2 cellular contexts compared by ENCODE assay signal in the genomic region with DNA sequence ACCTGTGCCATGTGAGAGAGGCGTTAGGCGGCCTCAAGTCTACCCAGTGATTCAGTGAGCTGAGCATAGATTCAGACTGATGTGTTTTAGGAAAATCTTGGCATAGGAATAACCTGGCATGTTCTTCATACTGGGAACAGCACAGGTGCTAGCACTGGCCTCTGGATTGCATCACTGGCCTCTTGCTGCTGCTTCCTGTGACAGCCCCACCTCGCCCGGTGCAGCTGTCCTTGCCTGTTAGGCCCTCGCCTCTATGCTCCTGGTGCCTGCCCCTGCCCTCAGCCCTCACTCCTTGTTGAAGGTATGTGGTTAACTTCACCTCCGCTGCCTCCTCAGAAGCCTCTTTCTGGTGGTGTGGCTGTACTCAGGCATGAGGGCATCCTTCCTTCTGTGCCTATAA.
A peak's percentile ranks its signal among the peaks of the same experiment; 100 is the strongest.
TF ChIP-seq lines count a peak whose summit lies in the region.

No MANE protein-coding gene starts in this region.

TF ChIP-seq in HCT116, 20 proteins besides CTCF, POLR2A, EP300 and RAD21:
- TF ChIP-seq EZH2 (IDR thresholded peaks at IDR 0.05) (no peak), CEBPB (IDR thresholded peaks at IDR 0.05; ENCODE audit: low read depth) (0 out of 2 replicates have a peak, but pooled peaks have one; percentile 30), SP1 (IDR thresholded peaks at IDR 0.05; ENCODE audit: low read depth) (no peak), FOSL1 (IDR thresholded peaks at IDR 0.05; ENCODE audit: low read depth) (no peak)

TF ChIP-seq in GM12878, 131 proteins besides CTCF, POLR2A, EP300 and RAD21:
- TF ChIP-seq, protein P1, sequence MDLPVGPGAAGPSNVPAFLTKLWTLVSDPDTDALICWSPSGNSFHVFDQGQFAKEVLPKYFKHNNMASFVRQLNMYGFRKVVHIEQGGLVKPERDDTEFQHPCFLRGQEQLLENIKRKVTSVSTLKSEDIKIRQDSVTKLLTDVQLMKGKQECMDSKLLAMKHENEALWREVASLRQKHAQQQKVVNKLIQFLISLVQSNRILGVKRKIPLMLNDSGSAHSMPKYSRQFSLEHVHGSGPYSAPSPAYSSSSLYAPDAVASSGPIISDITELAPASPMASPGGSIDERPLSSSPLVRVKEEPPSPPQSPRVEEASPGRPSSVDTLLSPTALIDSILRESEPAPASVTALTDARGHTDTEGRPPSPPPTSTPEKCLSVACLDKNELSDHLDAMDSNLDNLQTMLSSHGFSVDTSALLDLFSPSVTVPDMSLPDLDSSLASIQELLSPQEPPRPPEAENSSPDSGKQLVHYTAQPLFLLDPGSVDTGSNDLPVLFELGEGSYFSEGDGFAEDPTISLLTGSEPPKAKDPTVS (IDR thresholded peaks at IDR 0.05; ENCODE audit: low read depth, low read length): no peak
- no peak for TF ChIP-seq PML (IDR thresholded peaks at IDR 0.05; ENCODE audit: low read length)
- TF ChIP-seq IRF4 (IDR thresholded peaks at IDR 0.05; ENCODE audit: low read depth, low read length): no peak
- TF ChIP-seq CHD1 (IDR thresholded peaks at IDR 0.05; ENCODE audit: low read depth, low read length): no peak
- TF ChIP-seq PAX8 (IDR thresholded peaks at IDR 0.05): no peak
- TF ChIP-seq, protein P2, sequence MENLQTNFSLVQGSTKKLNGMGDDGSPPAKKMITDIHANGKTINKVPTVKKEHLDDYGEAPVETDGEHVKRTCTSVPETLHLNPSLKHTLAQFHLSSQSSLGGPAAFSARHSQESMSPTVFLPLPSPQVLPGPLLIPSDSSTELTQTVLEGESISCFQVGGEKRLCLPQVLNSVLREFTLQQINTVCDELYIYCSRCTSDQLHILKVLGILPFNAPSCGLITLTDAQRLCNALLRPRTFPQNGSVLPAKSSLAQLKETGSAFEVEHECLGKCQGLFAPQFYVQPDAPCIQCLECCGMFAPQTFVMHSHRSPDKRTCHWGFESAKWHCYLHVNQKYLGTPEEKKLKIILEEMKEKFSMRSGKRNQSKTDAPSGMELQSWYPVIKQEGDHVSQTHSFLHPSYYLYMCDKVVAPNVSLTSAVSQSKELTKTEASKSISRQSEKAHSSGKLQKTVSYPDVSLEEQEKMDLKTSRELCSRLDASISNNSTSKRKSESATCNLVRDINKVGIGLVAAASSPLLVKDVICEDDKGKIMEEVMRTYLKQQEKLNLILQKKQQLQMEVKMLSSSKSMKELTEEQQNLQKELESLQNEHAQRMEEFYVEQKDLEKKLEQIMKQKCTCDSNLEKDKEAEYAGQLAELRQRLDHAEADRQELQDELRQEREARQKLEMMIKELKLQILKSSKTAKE (IDR thresholded peaks at IDR 0.05; ENCODE audit: low read depth, poor library complexity, severe bottlenecking): no peak
- TF ChIP-seq MYC (IDR thresholded peaks at IDR 0.05; ENCODE audit: insufficient read depth, insufficient read length, insufficient replicate concordance, low read length, severe bottlenecking): no peak
- TF ChIP-seq, protein P3, sequence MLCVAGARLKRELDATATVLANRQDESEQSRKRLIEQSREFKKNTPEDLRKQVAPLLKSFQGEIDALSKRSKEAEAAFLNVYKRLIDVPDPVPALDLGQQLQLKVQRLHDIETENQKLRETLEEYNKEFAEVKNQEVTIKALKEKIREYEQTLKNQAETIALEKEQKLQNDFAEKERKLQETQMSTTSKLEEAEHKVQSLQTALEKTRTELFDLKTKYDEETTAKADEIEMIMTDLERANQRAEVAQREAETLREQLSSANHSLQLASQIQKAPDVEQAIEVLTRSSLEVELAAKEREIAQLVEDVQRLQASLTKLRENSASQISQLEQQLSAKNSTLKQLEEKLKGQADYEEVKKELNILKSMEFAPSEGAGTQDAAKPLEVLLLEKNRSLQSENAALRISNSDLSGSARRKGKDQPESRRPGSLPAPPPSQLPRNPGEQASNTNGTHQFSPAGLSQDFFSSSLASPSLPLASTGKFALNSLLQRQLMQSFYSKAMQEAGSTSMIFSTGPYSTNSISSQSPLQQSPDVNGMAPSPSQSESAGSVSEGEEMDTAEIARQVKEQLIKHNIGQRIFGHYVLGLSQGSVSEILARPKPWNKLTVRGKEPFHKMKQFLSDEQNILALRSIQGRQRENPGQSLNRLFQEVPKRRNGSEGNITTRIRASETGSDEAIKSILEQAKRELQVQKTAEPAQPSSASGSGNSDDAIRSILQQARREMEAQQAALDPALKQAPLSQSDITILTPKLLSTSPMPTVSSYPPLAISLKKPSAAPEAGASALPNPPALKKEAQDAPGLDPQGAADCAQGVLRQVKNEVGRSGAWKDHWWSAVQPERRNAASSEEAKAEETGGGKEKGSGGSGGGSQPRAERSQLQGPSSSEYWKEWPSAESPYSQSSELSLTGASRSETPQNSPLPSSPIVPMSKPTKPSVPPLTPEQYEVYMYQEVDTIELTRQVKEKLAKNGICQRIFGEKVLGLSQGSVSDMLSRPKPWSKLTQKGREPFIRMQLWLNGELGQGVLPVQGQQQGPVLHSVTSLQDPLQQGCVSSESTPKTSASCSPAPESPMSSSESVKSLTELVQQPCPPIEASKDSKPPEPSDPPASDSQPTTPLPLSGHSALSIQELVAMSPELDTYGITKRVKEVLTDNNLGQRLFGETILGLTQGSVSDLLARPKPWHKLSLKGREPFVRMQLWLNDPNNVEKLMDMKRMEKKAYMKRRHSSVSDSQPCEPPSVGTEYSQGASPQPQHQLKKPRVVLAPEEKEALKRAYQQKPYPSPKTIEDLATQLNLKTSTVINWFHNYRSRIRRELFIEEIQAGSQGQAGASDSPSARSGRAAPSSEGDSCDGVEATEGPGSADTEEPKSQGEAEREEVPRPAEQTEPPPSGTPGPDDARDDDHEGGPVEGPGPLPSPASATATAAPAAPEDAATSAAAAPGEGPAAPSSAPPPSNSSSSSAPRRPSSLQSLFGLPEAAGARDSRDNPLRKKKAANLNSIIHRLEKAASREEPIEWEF (IDR thresholded peaks at IDR 0.05; ENCODE audit: insufficient replicate concordance, low read depth, low read length): no peak
- no peak for TF ChIP-seq MTA3 (IDR thresholded peaks at IDR 0.05; ENCODE audit: borderline replicate concordance, low read length)
- no peak for TF ChIP-seq SP1 (IDR thresholded peaks at IDR 0.05; ENCODE audit: low read depth, low read length)
- TF ChIP-seq, protein P4, sequence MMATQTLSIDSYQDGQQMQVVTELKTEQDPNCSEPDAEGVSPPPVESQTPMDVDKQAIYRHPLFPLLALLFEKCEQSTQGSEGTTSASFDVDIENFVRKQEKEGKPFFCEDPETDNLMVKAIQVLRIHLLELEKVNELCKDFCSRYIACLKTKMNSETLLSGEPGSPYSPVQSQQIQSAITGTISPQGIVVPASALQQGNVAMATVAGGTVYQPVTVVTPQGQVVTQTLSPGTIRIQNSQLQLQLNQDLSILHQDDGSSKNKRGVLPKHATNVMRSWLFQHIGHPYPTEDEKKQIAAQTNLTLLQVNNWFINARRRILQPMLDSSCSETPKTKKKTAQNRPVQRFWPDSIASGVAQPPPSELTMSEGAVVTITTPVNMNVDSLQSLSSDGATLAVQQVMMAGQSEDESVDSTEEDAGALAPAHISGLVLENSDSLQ (IDR thresholded peaks at IDR 0.05): no peak
- no peak for TF ChIP-seq TARDBP (IDR thresholded peaks at IDR 0.05; ENCODE audit: borderline replicate concordance)
- TF ChIP-seq NR2F1 (conservative IDR thresholded peaks at IDR 0.05): no peak
- TF ChIP-seq, protein P5, sequence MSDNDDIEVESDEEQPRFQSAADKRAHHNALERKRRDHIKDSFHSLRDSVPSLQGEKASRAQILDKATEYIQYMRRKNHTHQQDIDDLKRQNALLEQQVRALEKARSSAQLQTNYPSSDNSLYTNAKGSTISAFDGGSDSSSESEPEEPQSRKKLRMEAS (IDR thresholded peaks at IDR 0.05; ENCODE audit: low read depth, low read length): no peak
- TF ChIP-seq SIX5 (IDR thresholded peaks at IDR 0.05; ENCODE audit: low read depth, low read length, severe bottlenecking): no peak
- no peak for TF ChIP-seq WRNIP1 (IDR thresholded peaks at IDR 0.05; ENCODE audit: borderline replicate concordance, low read depth, low read length)
- TF ChIP-seq FOS (IDR thresholded peaks at IDR 0.05; ENCODE audit: borderline replicate concordance, extremely low read depth, insufficient read length): no peak
- TF ChIP-seq SUZ12 (IDR thresholded peaks at IDR 0.05; ENCODE audit: unreplicated experiment): no peak
- TF ChIP-seq JUNB (IDR thresholded peaks at IDR 0.05): no peak
TF ChIP-seq in GM12878: peak in this region for 0.
